ENCODE assay signal across 25 cellular contexts in the genomic region with DNA sequence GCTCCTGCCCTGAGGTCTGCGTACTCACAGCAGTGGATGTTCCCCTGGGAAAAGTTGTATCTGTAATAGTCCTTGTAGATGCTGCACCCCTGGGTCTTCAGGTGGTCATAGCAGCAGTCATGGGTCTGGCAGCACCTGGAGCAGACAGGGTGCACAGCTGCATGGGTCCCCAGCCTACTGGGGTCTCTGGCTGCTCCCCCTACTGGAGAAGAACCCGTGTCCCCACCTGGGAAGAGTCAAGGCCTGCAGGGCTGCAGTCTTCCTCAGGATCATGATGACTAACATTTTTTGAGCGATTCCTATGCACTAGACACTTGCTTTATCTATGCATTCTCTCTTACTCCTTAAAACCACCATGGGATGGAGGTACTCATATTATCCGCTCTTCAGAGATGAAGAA. TPM values are rescaled to one million over a fixed set of nuclear protein-coding genes. Genes with fewer than 3 reads are reported as not detected.
"Had no signal": no experiment of that assay in that cellular context is flagged by ENCODE, and none has a peak within 500 bp of the region (broad histone marks: within the 10 kb centered on the region; RNA-seq: fewer than 3 reads in every experiment).

No MANE protein-coding gene starts in this region.

- H3K4me1 ChIP-seq: ascending aorta, breast epithelium, gastroesophageal sphincter, heart left ventricle, right atrium auricular region, stomach, testis had no signal

- H3K4me3 Mint-ChIP-seq: activated CD4-positive, alpha-beta T cell treated with anti-CD3 and anti-CD28 coated beads, Interleukin-2, amount 10 ng/mL, durations not matched to agents 24 days and 14 days; activated naive CD4-positive, alpha-beta T cell treated with anti-CD3 and anti-CD28 coated beads, Interleukin-2, amount 10 ng/mL, durations not matched to agents 7 days and 5 days; activated naive CD8-positive, alpha-beta T cell treated with anti-CD3 and anti-CD28 coated beads, Interleukin-2, amount 50 U/mL, for 24 hours; activated T-cell treated with anti-CD3 and anti-CD28 coated beads, Interleukin-2, amount 50 U/mL, for 4 hours; memory B cell; neural crest cell; type B pancreatic cell had no signal

- H3K27me3 ChIP-seq: ascending aorta, breast epithelium, right atrium auricular region, testis had no signal

- H3K36me3 ChIP-seq: ascending aorta, breast epithelium, gastroesophageal sphincter, heart left ventricle, right atrium auricular region, stomach had no signal

- H3K27ac Mint-ChIP-seq: activated CD4-positive, alpha-beta T cell treated with anti-CD3 and anti-CD28 coated beads, Interleukin-2, amount 10 ng/mL, durations not matched to agents 24 days and 14 days; activated naive CD4-positive, alpha-beta T cell treated with anti-CD3 and anti-CD28 coated beads, Interleukin-2, amount 10 ng/mL, durations not matched to agents 7 days and 5 days; activated naive CD8-positive, alpha-beta T cell treated with anti-CD3 and anti-CD28 coated beads, Interleukin-2, amount 50 U/mL, for 24 hours; memory B cell; progenitor cell of endocrine pancreas; type B pancreatic cell had no signal

- H3K9me3 Mint-ChIP-seq: activated CD4-positive, alpha-beta T cell treated with anti-CD3 and anti-CD28 coated beads, Interleukin-2, amount 10 ng/mL, durations not matched to agents 24 days and 14 days; activated naive CD4-positive, alpha-beta T cell treated with anti-CD3 and anti-CD28 coated beads, Interleukin-2, amount 10 ng/mL, durations not matched to agents 7 days and 5 days; activated naive CD8-positive, alpha-beta T cell treated with anti-CD3 and anti-CD28 coated beads, Interleukin-2, amount 50 U/mL, for 24 hours; activated T-cell treated with anti-CD3 and anti-CD28 coated beads, Interleukin-2, amount 50 U/mL, for 4 hours; neural crest cell; type B pancreatic cell had no signal

- H3K4me3 ChIP-seq: ascending aorta, breast epithelium, gastroesophageal sphincter, heart left ventricle, mucosa of descending colon, right atrium auricular region, stomach, testis had no signal

- H3K36me3 Mint-ChIP-seq: activated naive CD4-positive, alpha-beta T cell treated with anti-CD3 and anti-CD28 coated beads, Interleukin-2, amount 10 ng/mL, durations not matched to agents 7 days and 5 days; memory B cell; naive B cell; type B pancreatic cell had no signal

- DNase-seq: activated CD4-positive, alpha-beta T cell treated with anti-CD3 and anti-CD28 coated beads, Interleukin-2, amount 10 ng/mL, durations not matched to agents 24 days and 14 days; activated CD8-positive, alpha-beta memory T cell treated with anti-CD3 and anti-CD28 coated beads, Interleukin-2, amount 50 U/mL, for 4 hours; activated naive CD4-positive, alpha-beta T cell treated with anti-CD3 and anti-CD28 coated beads, Interleukin-2, amount 10 ng/mL, durations not matched to agents 7 days and 5 days; activated naive CD8-positive, alpha-beta T cell treated with anti-CD3 and anti-CD28 coated beads, Interleukin-2, amount 50 U/mL, for 24 hours; activated T-cell treated with anti-CD3 and anti-CD28 coated beads, Interleukin-2, amount 50 U/mL, for 4 hours; cortex of kidney; heart left ventricle; mucosa of descending colon; naive B cell; small intestine; stimulated activated CD4-positive, alpha-beta T cell treated with anti-CD3 and anti-CD28 coated beads, Interleukin-15, amount 100 ng/mL, for 24 hours; stimulated activated CD4-positive, alpha-beta T cell treated with anti-CD3 and anti-CD28 coated beads, Interleukin-4, amount 100 ng/mL, for 1 hour; stomach; SW 1271; testis had no signal

- H3K9me3 ChIP-seq: ascending aorta, breast epithelium, gastroesophageal sphincter, heart left ventricle, mucosa of descending colon, right atrium auricular region, stomach, testis had no signal

- H3K4me1 Mint-ChIP-seq: activated CD4-positive, alpha-beta T cell treated with anti-CD3 and anti-CD28 coated beads, Interleukin-2, amount 10 ng/mL, durations not matched to agents 24 days and 14 days; activated naive CD4-positive, alpha-beta T cell treated with anti-CD3 and anti-CD28 coated beads, Interleukin-2, amount 10 ng/mL, durations not matched to agents 7 days and 5 days; neural crest cell had no signal

- H3K27me3 Mint-ChIP-seq: memory B cell, naive B cell had no signal

- H3K27ac ChIP-seq: ascending aorta, breast epithelium, gastroesophageal sphincter, heart left ventricle, right atrium auricular region, stomach, testis had no signal

- ATAC-seq: activated naive CD8-positive, alpha-beta T cell treated with anti-CD3 and anti-CD28 coated beads, Interleukin-2, amount 50 U/mL, for 24 hours; activated T-cell treated with anti-CD3 and anti-CD28 coated beads, Interleukin-2, amount 50 U/mL, for 4 hours; gastroesophageal sphincter; heart left ventricle; mucosa of descending colon had no signal

RNA-seq across cellular contexts. Expression of a gene that starts 3.9 kb away (rescaled TPM):
- total RNA-seq: activated CD4-positive, alpha-beta T cell treated with anti-CD3 and anti-CD28 coated beads, Interleukin-2, amount 10 ng/mL, durations not matched to agents 24 days and 14 days; activated T-cell treated with anti-CD3 and anti-CD28 coated beads, Interleukin-2, amount 50 U/mL, for 4 hours; ascending aorta; gastroesophageal sphincter; neural crest cell; osteoblast; progenitor cell of endocrine pancreas; right atrium auricular region; stomach; T-helper 2 cell treated with Interferon-gamma antibody and Interleukin-4, amounts not matched to agents 100 ng/mL and 5 ng/mL, for 36 hours had no signal

RNA-seq across cellular contexts. Expression of a gene that starts 23.6 kb away (rescaled TPM):
- total RNA-seq: activated CD4-positive, alpha-beta T cell treated with anti-CD3 and anti-CD28 coated beads, Interleukin-2, amount 10 ng/mL, durations not matched to agents 24 days and 14 days; activated T-cell treated with anti-CD3 and anti-CD28 coated beads, Interleukin-2, amount 50 U/mL, for 4 hours; ascending aorta; breast epithelium; gastroesophageal sphincter; heart left ventricle; neural crest cell; osteoblast; progenitor cell of endocrine pancreas; right atrium auricular region; T-helper 2 cell treated with Interferon-gamma antibody and Interleukin-4, amounts not matched to agents 100 ng/mL and 5 ng/mL, for 36 hours; testis had no signal

RNA-seq across cellular contexts. Expression of a gene that starts 45.5 kb away (rescaled TPM):
- total RNA-seq: activated CD4-positive, alpha-beta T cell treated with anti-CD3 and anti-CD28 coated beads, Interleukin-2, amount 10 ng/mL, durations not matched to agents 24 days and 14 days; activated T-cell treated with anti-CD3 and anti-CD28 coated beads, Interleukin-2, amount 50 U/mL, for 4 hours; neural crest cell; progenitor cell of endocrine pancreas; T-helper 2 cell treated with Interferon-gamma antibody and Interleukin-4, amounts not matched to agents 100 ng/mL and 5 ng/mL, for 36 hours had no signal
